ENCODE assay signal across 2 cellular contexts in the genomic region with DNA sequence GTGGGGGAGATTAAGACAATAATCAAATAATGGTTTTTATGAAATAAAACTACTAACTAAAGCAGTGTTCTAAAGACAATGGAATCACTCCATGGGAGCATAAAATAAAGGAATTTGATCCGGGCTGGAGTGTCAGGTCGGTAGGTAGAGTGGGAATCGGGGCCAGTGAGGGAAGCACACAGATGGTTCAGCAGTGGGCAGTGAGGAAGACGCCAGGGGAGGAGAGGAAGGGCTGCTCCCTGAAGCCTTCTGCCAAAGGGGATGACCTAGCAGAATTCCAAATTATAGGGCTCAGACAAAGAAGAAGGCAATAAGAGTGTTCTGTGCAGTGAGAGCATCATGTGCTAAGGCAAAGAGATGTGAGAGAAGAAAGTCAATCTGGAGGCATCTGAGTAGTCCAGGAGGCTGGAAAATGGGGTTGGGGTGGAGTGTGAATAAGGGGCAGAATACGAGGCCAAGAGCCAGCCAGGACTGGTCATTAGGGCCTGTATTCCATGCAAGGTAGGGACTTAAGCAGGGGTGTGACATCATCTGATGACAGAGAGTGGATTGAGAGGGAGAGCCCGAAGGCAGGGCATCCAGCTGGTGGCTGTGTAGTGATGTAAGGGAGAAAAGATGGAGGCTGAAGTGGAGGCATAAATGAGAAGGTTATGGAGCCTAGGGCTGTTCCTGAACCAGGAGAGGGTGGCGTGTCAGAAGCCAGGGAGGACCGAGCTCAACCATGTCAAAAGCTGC.
TF ChIP-seq lines count a peak whose summit lies in the region.

No MANE protein-coding gene starts in this region.

TF ChIP-seq in SK-N-SH, 30 proteins besides CTCF, POLR2A, EP300 and RAD21:
- TF ChIP-seq, protein P1, sequence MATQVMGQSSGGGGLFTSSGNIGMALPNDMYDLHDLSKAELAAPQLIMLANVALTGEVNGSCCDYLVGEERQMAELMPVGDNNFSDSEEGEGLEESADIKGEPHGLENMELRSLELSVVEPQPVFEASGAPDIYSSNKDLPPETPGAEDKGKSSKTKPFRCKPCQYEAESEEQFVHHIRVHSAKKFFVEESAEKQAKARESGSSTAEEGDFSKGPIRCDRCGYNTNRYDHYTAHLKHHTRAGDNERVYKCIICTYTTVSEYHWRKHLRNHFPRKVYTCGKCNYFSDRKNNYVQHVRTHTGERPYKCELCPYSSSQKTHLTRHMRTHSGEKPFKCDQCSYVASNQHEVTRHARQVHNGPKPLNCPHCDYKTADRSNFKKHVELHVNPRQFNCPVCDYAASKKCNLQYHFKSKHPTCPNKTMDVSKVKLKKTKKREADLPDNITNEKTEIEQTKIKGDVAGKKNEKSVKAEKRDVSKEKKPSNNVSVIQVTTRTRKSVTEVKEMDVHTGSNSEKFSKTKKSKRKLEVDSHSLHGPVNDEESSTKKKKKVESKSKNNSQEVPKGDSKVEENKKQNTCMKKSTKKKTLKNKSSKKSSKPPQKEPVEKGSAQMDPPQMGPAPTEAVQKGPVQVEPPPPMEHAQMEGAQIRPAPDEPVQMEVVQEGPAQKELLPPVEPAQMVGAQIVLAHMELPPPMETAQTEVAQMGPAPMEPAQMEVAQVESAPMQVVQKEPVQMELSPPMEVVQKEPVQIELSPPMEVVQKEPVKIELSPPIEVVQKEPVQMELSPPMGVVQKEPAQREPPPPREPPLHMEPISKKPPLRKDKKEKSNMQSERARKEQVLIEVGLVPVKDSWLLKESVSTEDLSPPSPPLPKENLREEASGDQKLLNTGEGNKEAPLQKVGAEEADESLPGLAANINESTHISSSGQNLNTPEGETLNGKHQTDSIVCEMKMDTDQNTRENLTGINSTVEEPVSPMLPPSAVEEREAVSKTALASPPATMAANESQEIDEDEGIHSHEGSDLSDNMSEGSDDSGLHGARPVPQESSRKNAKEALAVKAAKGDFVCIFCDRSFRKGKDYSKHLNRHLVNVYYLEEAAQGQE (IDR thresholded peaks at IDR 0.05; ENCODE audit: low read depth, low read length), result no peak
- TF ChIP-seq POLR2AphosphoS5 (IDR thresholded peaks at IDR 0.05; ENCODE audit: low read depth, low read length) (no peak), FOXJ3 (CRISPR knock-in tag; IDR thresholded peaks at IDR 0.05) (no peak), RXRA (IDR thresholded peaks at IDR 0.05; ENCODE audit: borderline replicate concordance, low read depth) (no peak), TAF1 (IDR thresholded peaks at IDR 0.05; ENCODE audit: borderline replicate concordance, low read depth, low read length) (no peak), ELF1 (IDR thresholded peaks at IDR 0.05) (no peak), FOSL2 (IDR thresholded peaks at IDR 0.05; ENCODE audit: borderline replicate concordance, low read depth) (no peak), TEAD4 (IDR thresholded peaks at IDR 0.05; ENCODE audit: borderline replicate concordance, insufficient read depth) (no peak), TCF12 (IDR thresholded peaks at IDR 0.05) (no peak), EZH2phosphoT487 (IDR thresholded peaks at IDR 0.05; ENCODE audit: borderline replicate concordance, low read depth) (no peak), GABPA (IDR thresholded peaks at IDR 0.05; ENCODE audit: low read depth) (no peak), FOXM1 (IDR thresholded peaks at IDR 0.05; ENCODE audit: low read depth) (no peak), GATA2 (CRISPR knock-in tag; IDR thresholded peaks at IDR 0.05) (no peak)
- TF ChIP-seq, protein P2, sequence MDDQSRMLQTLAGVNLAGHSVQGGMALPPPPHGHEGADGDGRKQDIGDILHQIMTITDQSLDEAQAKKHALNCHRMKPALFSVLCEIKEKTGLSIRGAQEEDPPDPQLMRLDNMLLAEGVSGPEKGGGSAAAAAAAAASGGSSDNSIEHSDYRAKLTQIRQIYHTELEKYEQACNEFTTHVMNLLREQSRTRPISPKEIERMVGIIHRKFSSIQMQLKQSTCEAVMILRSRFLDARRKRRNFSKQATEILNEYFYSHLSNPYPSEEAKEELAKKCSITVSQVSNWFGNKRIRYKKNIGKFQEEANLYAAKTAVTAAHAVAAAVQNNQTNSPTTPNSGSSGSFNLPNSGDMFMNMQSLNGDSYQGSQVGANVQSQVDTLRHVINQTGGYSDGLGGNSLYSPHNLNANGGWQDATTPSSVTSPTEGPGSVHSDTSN (IDR thresholded peaks at IDR 0.05), result no peak
- TF ChIP-seq, protein P3, sequence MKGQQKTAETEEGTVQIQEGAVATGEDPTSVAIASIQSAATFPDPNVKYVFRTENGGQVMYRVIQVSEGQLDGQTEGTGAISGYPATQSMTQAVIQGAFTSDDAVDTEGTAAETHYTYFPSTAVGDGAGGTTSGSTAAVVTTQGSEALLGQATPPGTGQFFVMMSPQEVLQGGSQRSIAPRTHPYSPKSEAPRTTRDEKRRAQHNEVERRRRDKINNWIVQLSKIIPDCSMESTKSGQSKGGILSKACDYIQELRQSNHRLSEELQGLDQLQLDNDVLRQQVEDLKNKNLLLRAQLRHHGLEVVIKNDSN (IDR thresholded peaks at IDR 0.05; ENCODE audit: borderline replicate concordance, low read depth), result no peak

TF ChIP-seq in SK-N-SH treated with all-trans-retinoic acid at 6 μM for 48 hours, 23 proteins besides CTCF, POLR2A, EP300 and RAD21:
- TF ChIP-seq TOX (CRISPR knock-in tag; IDR thresholded peaks at IDR 0.05; ENCODE audit: borderline replicate concordance), result no peak
- TF ChIP-seq, protein P4, sequence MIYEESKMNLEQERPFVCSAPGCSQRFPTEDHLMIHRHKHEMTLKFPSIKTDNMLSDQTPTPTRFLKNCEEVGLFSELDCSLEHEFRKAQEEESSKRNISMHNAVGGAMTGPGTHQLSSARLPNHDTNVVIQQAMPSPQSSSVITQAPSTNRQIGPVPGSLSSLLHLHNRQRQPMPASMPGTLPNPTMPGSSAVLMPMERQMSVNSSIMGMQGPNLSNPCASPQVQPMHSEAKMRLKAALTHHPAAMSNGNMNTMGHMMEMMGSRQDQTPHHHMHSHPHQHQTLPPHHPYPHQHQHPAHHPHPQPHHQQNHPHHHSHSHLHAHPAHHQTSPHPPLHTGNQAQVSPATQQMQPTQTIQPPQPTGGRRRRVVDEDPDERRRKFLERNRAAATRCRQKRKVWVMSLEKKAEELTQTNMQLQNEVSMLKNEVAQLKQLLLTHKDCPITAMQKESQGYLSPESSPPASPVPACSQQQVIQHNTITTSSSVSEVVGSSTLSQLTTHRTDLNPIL (CRISPR knock-in tag; IDR thresholded peaks at IDR 0.05; ENCODE audit: low read depth), result no peak
TF ChIP-seq in SK-N-SH treated with all-trans-retinoic acid at 6 μM for 48 hours: peak in this region for 0.
